ENCODE assay signal across 18 cellular contexts in genomic region chr7:28270536-28270935, GRCh38.
"Had no signal": no experiment of that assay in that cellular context is flagged by ENCODE, and none has a peak within 500 bp of the region (broad histone marks: within the 10 kb centered on the region; RNA-seq: fewer than 3 reads in every experiment).

No MANE protein-coding gene starts in this region.

- H3K4me3 ChIP-seq: PC-9, Peyer's patch had no signal

- H3K4me2 ChIP-seq: PC-9, SK-N-SH had no signal

- ATAC-seq: Right ventricle myocardium inferior, T-cell had no signal

- DNase-seq: NCI-H1092, NCI-H1105 treated with DMSO at 0.1 percent for 48 hours, NCI-H1417 treated with DMSO at 0.1 percent for 48 hours, NCI-H146, NCI-H1694 treated with DMSO at 0.1 percent for 48 hours, NCI-H1930, NCI-H2081, NCI-H2107, NCI-H2227 treated with DMSO at 0.1 percent for 48 hours, NCI-H524, NCI-H526 treated with DMSO at 0.1 percent for 48 hours, NCI-H748 treated with DMSO at 0.1 percent for 48 hours, PC-9, Peyer's patch, SK-N-SH, SW 1271, T-cell had no signal

- H3K4me1 ChIP-seq: Peyer's patch had no signal

- H2AFZ ChIP-seq: PC-9 had no signal

- H3K27ac ChIP-seq: PC-9, Peyer's patch had no signal

- H3K36me3 ChIP-seq: Peyer's patch had no signal

- H3K9me2 ChIP-seq: SK-N-SH had no signal

- H3K9ac ChIP-seq: SK-N-SH had no signal

- H3K27me3 ChIP-seq: Peyer's patch had no signal

- H3K4me3 Mint-ChIP-seq: T-cell had no signal

- H3K36me3 Mint-ChIP-seq: T-cell had no signal

- H3K27ac Mint-ChIP-seq: T-cell had no signal

- H3K9me3 ChIP-seq: Peyer's patch, SK-N-SH had no signal
